ENCODE assay signal across 25 cellular contexts in the genomic region with DNA sequence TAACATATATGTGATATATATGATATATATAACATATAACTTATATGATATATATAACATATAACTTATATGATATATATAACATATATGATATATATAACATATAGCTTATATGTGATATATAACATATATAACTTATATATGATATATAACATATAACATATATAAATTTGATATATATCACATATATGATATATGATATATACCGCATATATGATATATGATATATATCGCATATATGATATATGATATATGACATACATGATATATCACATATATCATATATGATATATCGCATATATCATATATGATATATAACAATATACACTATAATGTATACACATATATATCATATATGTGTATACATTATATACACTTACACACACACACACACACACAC.
"Had no signal": no experiment of that assay in that cellular context is flagged by ENCODE, and none has a peak within 500 bp of the region (broad histone marks: within the 10 kb centered on the region; RNA-seq: fewer than 3 reads in every experiment).

No MANE protein-coding gene starts in this region.

- DNase-seq: colonic mucosa; effector CD8-positive, alpha-beta T cell; erythroblast; esophagus squamous epithelium; foreskin melanocyte; hypothalamus; immature natural killer cell; islet precursor cell; left ventricle myocardium superior; lower lobe of right lung; mucosa of descending colon; naive B cell; stimulated activated CD4-positive, alpha-beta T cell treated with anti-CD3 and anti-CD28 coated beads, Interleukin-15, amount 100 ng/mL, for 24 hours; stimulated activated CD4-positive, alpha-beta T cell treated with anti-CD3 and anti-CD28 coated beads, Interleukin-2, amount 100 ng/mL, for 48 hours; stimulated activated CD8-positive, alpha-beta memory T cell treated with anti-CD3 and anti-CD28 coated beads, Interleukin-4, amount 100 ng/mL, for 48 hours; stimulated activated naive CD4-positive, alpha-beta T cell; stimulated activated naive CD8-positive, alpha-beta T cell treated with anti-CD3 and anti-CD28 coated beads, Interleukin-15, amount 100 ng/mL, for 72 hours; transverse colon; upper lobe of right lung; uterus had no signal

- H3K27me3 ChIP-seq: colonic mucosa, esophagus squamous epithelium, neutrophil, right atrium auricular region, suprapubic skin, transverse colon, upper lobe of right lung, uterus had no signal

- H3K4me3 ChIP-seq: colonic mucosa, esophagus squamous epithelium, lower lobe of right lung, mucosa of descending colon, right atrium auricular region, skin epidermis, suprapubic skin, transverse colon, upper lobe of right lung, uterus had no signal

- H3K4me1 ChIP-seq: colonic mucosa, parathyroid adenoma, uterus had no signal

- H3K9me3 ChIP-seq: colonic mucosa, esophagus squamous epithelium, lower lobe of right lung, mucosa of descending colon, neutrophil, right atrium auricular region, suprapubic skin, transverse colon, upper lobe of right lung, uterus had no signal

- H3K36me3 ChIP-seq: colonic mucosa, esophagus squamous epithelium, lower lobe of right lung, neutrophil, right atrium auricular region, suprapubic skin, transverse colon, upper lobe of right lung, uterus had no signal

- H3K27ac ChIP-seq: esophagus squamous epithelium, lower lobe of right lung, neutrophil, parathyroid adenoma, right atrium auricular region, skin epidermis, suprapubic skin, upper lobe of right lung, uterus had no signal
